In genomic region chr3:123651449-123652345, GRCh38 we compare ENCODE assay signal across 14 cellular contexts.
DNase-seq lines count a peak whose midpoint lies in the region; ATAC-seq and TF ChIP-seq lines count a peak whose summit lies in the region.
"Had no signal": no experiment of that assay in that cellular context is flagged by ENCODE, and none has a peak within 500 bp of the region (broad histone marks: within the 10 kb centered on the region; RNA-seq: fewer than 3 reads in every experiment).

No MANE protein-coding gene starts in this region.

- peaks cover 65% of the 10 kb centered on the region for H3K36me3 ChIP-seq in thoracic aorta

- CTCF ChIA-PET in WTC11 (lab: Charles Lee), result interaction anchor here (0.8 to 7.6 kb wide), 28 partner anchors 10 to 908 kb away, joined by 3 to 141 read pairs (median 7); partner anchors contain the start of gene CCDC14

- peak; percentile 1 for DNase-seq in NCI-H2227 treated with DMSO at 0.1 percent for 48 hours (lab: John Stamatoyannopoulos, UW)
- DNase-seq in NCI-H2227 (lab: John Stamatoyannopoulos, UW; ENCODE audit: unreplicated experiment), result no peak
- peak; percentile 31 for DNase-seq in WTC11 (ENCODE audit: low spot score)
- DNase-seq in iPS-NIHi11 (ENCODE audit: low spot score), result peak; percentile 26
- DNase-seq in thoracic aorta (ENCODE audit: low spot score), result no peak
- DNase-seq in dorsolateral prefrontal cortex, result no peak
- DNase-seq: activated T-cell treated with anti-CD3 and anti-CD28 coated beads for 4 hours had no signal

- peaks cover 26 to 79% of the 10 kb centered on the region in 2 donors for H3K4me1 ChIP-seq in thoracic aorta (ENCODE audit: control insufficient read depth in 1 of 2, low read depth in 2 of 2)

- peaks cover 5% of the 10 kb centered on the region for H3K9me3 Mint-ChIP-seq in WTC11

- H3K27ac Mint-ChIP-seq in WTC11, result 0 out of 2 replicates have a peak overlapping the region, but pooled peaks have one; percentile 14
- H3K27ac Mint-ChIP-seq: activated naive CD4-positive, alpha-beta T cell treated with anti-CD3 and anti-CD28 coated beads, Interleukin-2, amount 50 U/mL, for 72 hours; CD4-positive, CD25-positive, alpha-beta regulatory T cell; T-cell had no signal

- no peaks in the 10 kb centered on the region for H3K9me3 ChIP-seq in thoracic aorta
- H3K9me3 ChIP-seq: psoas muscle, testis had no signal

- TF ChIP-seq CTCF in WTC11 (IDR thresholded peaks at IDR 0.05), result no peak
- TF ChIP-seq CTCF in thoracic aorta (IDR thresholded peaks at IDR 0.05), result no peak
- no peak for TF ChIP-seq CTCF in dorsolateral prefrontal cortex (IDR thresholded peaks at IDR 0.05 in 54 of 56, conservative IDR thresholded peaks at IDR 0.05 in 2 of 56; ENCODE audit: low read depth in 1 of 56, partially characterized antibody in 56 of 56)

- intact Hi-C loops in dorsolateral prefrontal cortex (cut with DNase I), result loop anchor here (1.0 to 10.0 kb wide), 4 partner anchors 51 to 333 kb away; no protein-coding TSS in a partner anchor

- H3K4me3 ChIP-seq in thoracic aorta, result no peak overlapping the region
- no peak overlapping the region for H3K4me3 ChIP-seq in dorsolateral prefrontal cortex
- H3K4me3 ChIP-seq: psoas muscle, testis had no signal

- no peaks in the 10 kb centered on the region for H3K27me3 Mint-ChIP-seq in WTC11 (ENCODE audit: low read depth)
- H3K27me3 Mint-ChIP-seq: CD4-positive, CD25-positive, alpha-beta regulatory T cell had no signal

- H3K4me3 Mint-ChIP-seq in WTC11, result 0 out of 2 replicates have a peak overlapping the region, but pooled peaks have one; percentile 7
- H3K4me3 Mint-ChIP-seq: CD4-positive, CD25-positive, alpha-beta regulatory T cell; T-cell had no signal

- no peak for TF ChIP-seq POLR2A in GM18505 (IDR thresholded peaks at IDR 0.05; ENCODE audit: borderline replicate concordance, extremely low read depth, insufficient read depth, insufficient read length)

- peaks cover 5% of the 10 kb centered on the region; the same call in 1 of the 2 replicates for H3K36me3 Mint-ChIP-seq in WTC11
- H3K36me3 Mint-ChIP-seq: CD4-positive, CD25-positive, alpha-beta regulatory T cell had no signal

- H3K27me3 ChIP-seq in thoracic aorta (replicated peaks; ENCODE audit: insufficient read depth) (no peaks in the 10 kb centered on the region), dorsolateral prefrontal cortex (no peaks in the 10 kb centered on the region)
- H3K27me3 ChIP-seq: testis had no signal

- H3K27ac ChIP-seq in thoracic aorta, result peak overlapping the region; percentile 66 to 86
- H3K27ac ChIP-seq in dorsolateral prefrontal cortex, result peak overlapping the region in 2 of 59 donors; percentile 68 to 72

- H3K4me1 Mint-ChIP-seq in WTC11, result peaks cover 19% of the 10 kb centered on the region
- H3K4me1 Mint-ChIP-seq: CD4-positive, CD25-positive, alpha-beta regulatory T cell; T-cell had no signal

- POLR2A ChIA-PET in WTC11 (lab: Charles Lee), result interaction anchor here (1.2 kb wide), 1 partner anchor 10 kb away, joined by 5 read pairs; no protein-coding TSS in a partner anchor

- ATAC-seq in WTC11 (peak; percentile 73), thoracic aorta (ENCODE audit: insufficient number of reproducible peaks, low FRiP score, low read depth) (no peak), GM21737 (IDR thresholded peaks at IDR 0.05; ENCODE audit: unreplicated experiment) (no peak), GM18505 (IDR thresholded peaks at IDR 0.05; ENCODE audit: unreplicated experiment) (no peak)

TF ChIP-seq in WTC11, 78 proteins besides CTCF, POLR2A, EP300 and RAD21:
- TF ChIP-seq, protein P1, sequence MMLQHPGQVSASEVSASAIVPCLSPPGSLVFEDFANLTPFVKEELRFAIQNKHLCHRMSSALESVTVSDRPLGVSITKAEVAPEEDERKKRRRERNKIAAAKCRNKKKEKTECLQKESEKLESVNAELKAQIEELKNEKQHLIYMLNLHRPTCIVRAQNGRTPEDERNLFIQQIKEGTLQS (CRISPR knock-in tag; conservative IDR thresholded peaks at IDR 0.05), result no peak
- TF ChIP-seq ZNF232 (CRISPR knock-in tag; IDR thresholded peaks at IDR 0.05) (no peak), ZNF512 (CRISPR knock-in tag; IDR thresholded peaks at IDR 0.05; ENCODE audit: borderline replicate concordance) (no peak), FOXJ3 (CRISPR knock-in tag; IDR thresholded peaks at IDR 0.05; ENCODE audit: borderline replicate concordance) (no peak)
TF ChIP-seq in WTC11: peak in this region for 0.

Comparison
In these comparisons a context has a peak if more than half of its experiments do, and no peak if none do; other contexts are left out.
1. DNase-seq: peak in NCI-H2227 treated with DMSO at 0.1 percent for 48 hours (single experiment), WTC11 (single experiment) and iPS-NIHi11 (single experiment); none in NCI-H2227 (single experiment), thoracic aorta (single experiment) and dorsolateral prefrontal cortex (0 of 10).